ENCODE assay signal across 20 cellular contexts in the genomic region with DNA sequence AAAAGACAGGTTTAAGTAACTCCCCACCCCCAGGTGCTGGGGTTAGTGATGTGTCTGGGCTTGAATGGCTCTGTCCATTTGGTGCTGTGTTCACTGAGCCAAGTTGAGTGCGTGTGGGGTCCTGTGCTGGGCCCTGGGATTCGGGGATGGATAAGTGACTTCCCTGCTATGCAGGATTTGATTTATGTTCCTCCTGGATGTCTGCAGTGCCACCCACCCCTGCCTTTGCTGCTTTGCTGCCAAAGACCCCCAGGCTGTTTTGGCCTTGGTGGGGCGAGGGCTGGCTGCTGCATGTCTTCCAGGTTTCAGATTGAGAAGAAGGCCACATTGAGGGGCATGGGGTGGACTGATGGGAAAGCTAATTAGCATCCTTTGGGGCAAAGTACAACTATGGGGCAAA.
DNase-seq lines count a peak whose midpoint lies in the region; ATAC-seq, FAIRE-seq and TF ChIP-seq lines count a peak whose summit lies in the region.
"Had no signal": no experiment of that assay in that cellular context is flagged by ENCODE, and none has a peak within 500 bp of the region (broad histone marks: within the 10 kb centered on the region; RNA-seq: fewer than 3 reads in every experiment).

No MANE protein-coding gene starts in this region.

- 87 to 95% methylated on average over 3 of the region's 3 CpGs for WGBS in sigmoid colon, 2 donors

- H3K4me3 ChIP-seq in kidney (ENCODE audit: low read length in 2 of 2) (no peak overlapping the region), sigmoid colon (no peak overlapping the region)
- H3K4me3 ChIP-seq: BLaER1 had no signal

- H3K9me3 ChIP-seq in kidney (ENCODE audit: control insufficient read depth in 1 of 2, low read length in 2 of 2) (no peaks in the 10 kb centered on the region), sigmoid colon (no peaks in the 10 kb centered on the region)

- H3K9ac ChIP-seq in kidney (ENCODE audit: low read length in 2 of 2): no peak overlapping the region
- H3K9ac ChIP-seq: BLaER1 had no signal

- no peak for FAIRE-seq in kidney (lab: Jason Lieb, UNC)
- FAIRE-seq: GM12892, GM18507 had no signal

- no peak for TF ChIP-seq POLR2A in sigmoid colon (IDR thresholded peaks at IDR 0.05)

- TF ChIP-seq EP300 in sigmoid colon (IDR thresholded peaks at IDR 0.05): no peak

- peaks cover 9 to 10% of the 10 kb centered on the region in 2 donors for H3K4me1 ChIP-seq in kidney (ENCODE audit: control insufficient read depth in 1 of 2, insufficient read depth in 1 of 2, low read depth in 1 of 2, low read length in 2 of 2)
- no peaks in the 10 kb centered on the region for H3K4me1 ChIP-seq in sigmoid colon

- intact Hi-C loops in Right ventricle myocardium inferior (cut with DNase I): no loop called here
- intact Hi-C loops in Right ventricle myocardium superior (cut with DNase I): no loop called here
- intact Hi-C loops in kidney (cut with DNase I): no loop called here
- intact Hi-C loops in sigmoid colon (cut with DNase I): no loop called here
- intact Hi-C loops in sciatic nerve (cut with DNase I): no loop called here

- no peak overlapping the region for H3K27ac ChIP-seq in kidney (ENCODE audit: low read depth in 2 of 2, low read length in 2 of 2)
- no peak overlapping the region for H3K27ac ChIP-seq in sigmoid colon
- H3K27ac ChIP-seq: BLaER1, HL-60 had no signal

- no peaks in the 10 kb centered on the region for H3K27me3 ChIP-seq in sigmoid colon
- H3K27me3 ChIP-seq: BLaER1 had no signal

- TF ChIP-seq CTCF in kidney (IDR thresholded peaks at IDR 0.05; ENCODE audit: borderline replicate concordance, extremely low read depth, insufficient read depth) (no peak), sigmoid colon (IDR thresholded peaks at IDR 0.05) (no peak)

- DNase-seq in Right ventricle myocardium inferior (ENCODE audit: missing footprints) (peak; percentile 45), Right ventricle myocardium superior (no peak), kidney (peak; percentile 15), sigmoid colon (peak; percentile 55), mucosa of gallbladder (ENCODE audit: low spot score) (no peak), sciatic nerve (ENCODE audit: low spot score) (no peak)
- no peak for DNase-seq in activated CD4-positive, alpha-beta T cell treated with anti-CD3 and anti-CD28 coated beads, Interleukin-2, amount 50 U/mL, for 4 hours
- DNase-seq: 8988T; CD4-positive, alpha-beta memory T cell; DMS153; DMS79; GDM1; GOT3; H7; HFFc6 had no signal

- ATAC-seq in Right ventricle myocardium inferior (no peak), Right ventricle myocardium superior (ENCODE audit: poor library complexity) (no peak), sciatic nerve (no peak)
- ATAC-seq: HCT116 had no signal

- H3K36me3 ChIP-seq in kidney (ENCODE audit: control insufficient read depth in 1 of 2, insufficient read depth in 2 of 2, low read length in 2 of 2) (no peaks in the 10 kb centered on the region), sigmoid colon (peaks cover 0 to 16% (median 2%) of the 10 kb centered on the region in 4 donors)
- H3K36me3 ChIP-seq: BLaER1 had no signal

Comparison
In these comparisons a context has a peak if more than half of its experiments do, and no peak if none do; other contexts are left out.
1. DNase-seq: peak in Right ventricle myocardium inferior (single experiment), kidney (single experiment) and sigmoid colon (single experiment); none in Right ventricle myocardium superior (single experiment), activated CD4-positive, alpha-beta T cell treated with anti-CD3 and anti-CD28 coated beads, Interleukin-2, amount 50 U/mL, for 4 hours (0 of 2), mucosa of gallbladder (single experiment) and sciatic nerve (single experiment).